8 cellular contexts compared by ENCODE assay signal in the genomic region with DNA sequence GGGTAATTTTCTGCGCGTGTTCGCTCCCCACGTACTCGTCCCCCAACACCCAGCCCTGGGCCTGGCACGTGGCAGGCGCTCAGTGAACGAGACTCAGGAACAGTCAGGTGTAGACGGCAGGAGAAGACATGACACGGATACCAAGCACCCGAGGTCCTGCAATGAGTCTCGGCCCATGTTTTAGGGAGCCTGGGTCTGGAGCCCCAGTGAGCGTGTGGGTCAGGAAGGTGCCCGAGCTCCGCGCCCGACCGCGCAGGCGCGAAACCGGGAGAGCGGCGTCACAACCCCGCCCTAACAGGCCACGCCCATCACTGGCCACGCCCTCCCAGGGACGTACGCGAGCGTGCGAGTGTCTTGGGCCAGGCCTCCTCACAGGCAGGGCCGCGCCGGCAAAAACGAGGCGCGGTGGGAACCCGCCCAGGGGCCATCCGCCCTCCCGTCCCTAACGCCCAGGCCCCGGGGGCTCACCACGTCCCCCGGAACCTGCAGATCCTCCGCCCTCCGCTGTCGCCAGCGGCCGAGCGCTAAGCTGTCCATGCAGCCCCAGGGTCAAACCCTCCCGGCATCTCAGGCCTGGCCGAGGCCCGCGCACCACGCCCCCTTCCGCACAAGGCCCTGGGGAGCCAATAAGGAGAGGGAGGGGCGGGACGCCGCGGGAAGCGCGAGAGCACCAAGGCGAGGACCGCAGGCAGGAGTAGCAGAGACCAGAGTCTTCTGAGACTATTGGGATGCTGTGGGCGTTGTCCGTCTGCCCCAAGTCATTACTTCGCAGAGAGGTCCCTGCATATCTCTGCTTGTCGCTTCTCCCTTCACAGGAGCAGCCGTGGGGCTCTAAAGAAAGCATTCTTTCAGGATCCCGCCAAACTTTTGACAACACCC. TPM values are rescaled to one million over a fixed set of nuclear protein-coding genes. Genes with fewer than 3 reads are reported as not detected.
DNase-seq lines count a peak whose midpoint lies in the region; ATAC-seq, FAIRE-seq and TF ChIP-seq lines count a peak whose summit lies in the region.

A gene (minus strand): TSS at position 595 of the 879 bp plus-strand sequence. CDS start 58 bp downstream, at position 537.

- H3K4me3 ChIP-seq in adrenal gland, result peak within 1 kb of the TSS; percentile 34 to 97 (median 62)
- peak within 1 kb of the TSS; percentile 52 to 89 (median 78) for H3K4me3 ChIP-seq in heart left ventricle
- peak within 1 kb of the TSS; percentile 54 to 77 (median 72) for H3K4me3 ChIP-seq in upper lobe of left lung

- ATAC-seq in HG02840 (IDR thresholded peaks at IDR 0.05; ENCODE audit: low FRiP score, unreplicated experiment) (peak; percentile 83), heart left ventricle (peak; percentile 96 to 97 (median 96)), upper lobe of left lung (ENCODE audit: low FRiP score in 2 of 2) (peak; percentile 97 to 99)

- H3K27ac ChIP-seq in adrenal gland (peak within 1 kb of the TSS; percentile 37 to 92 (median 89)), heart left ventricle (peak within 1 kb of the TSS; percentile 74 to 97 (median 94)), upper lobe of left lung (peak within 1 kb of the TSS; percentile 87 to 94 (median 93))

- peak; percentile 81 for FAIRE-seq in GM12892 (lab: Jason Lieb, UNC)

- 0 to 1% (median 0%) methylated on average over 10 to 71 of the region's 71 CpGs for WGBS in adrenal gland, 4 donors
- WGBS in heart left ventricle, 4 donors, result 0 to 1% (median 0%) methylated on average over 20 to 71 of the region's 71 CpGs
- 0 to 1% methylated on average over 10 to 61 of the region's 71 CpGs for WGBS in upper lobe of left lung, 2 donors

- H3K4me1 ChIP-seq in adrenal gland (replicated peaks in 1 of 2) (peaks cover 0 to 24% of the 10 kb centered on the region in 2 donors), heart left ventricle (peaks cover 0 to 26% (median 16%) of the 10 kb centered on the region in 12 donors), upper lobe of left lung (peaks cover 10 to 26% (median 19%) of the 10 kb centered on the region in 4 donors)

- TF ChIP-seq CTCF in adrenal gland (IDR thresholded peaks at IDR 0.05) (no peak), heart left ventricle (IDR thresholded peaks at IDR 0.05) (no peak), upper lobe of left lung (IDR thresholded peaks at IDR 0.05) (no peak)

- H3K9me3 ChIP-seq in adrenal gland (replicated peaks in 1 of 3) (no peaks in the 10 kb centered on the region), heart left ventricle (no peaks in the 10 kb centered on the region), upper lobe of left lung (no peaks in the 10 kb centered on the region)

- intact Hi-C loops in adrenal gland (cut with DNase I) (loop anchor here in 1 of 2 donors (2.0 kb wide), 1 partner anchor 26 kb away; a partner anchor contains a TSS), heart left ventricle (cut with DNase I) (loop anchor here in 8 of 10 donors (1.0 to 10.0 kb wide), 4 partner anchors 26 to 1076 kb away; a partner anchor contains a TSS), posterior cingulate gyrus (cut with DNase I) (loop anchor here (1.0 to 10.0 kb wide), 4 partner anchors 17 to 646 kb away; a partner anchor contains a TSS)

- no peak for TF ChIP-seq EP300 in upper lobe of left lung (IDR thresholded peaks at IDR 0.05)

- H3K27me3 ChIP-seq in adrenal gland (no peaks in the 10 kb centered on the region), heart left ventricle (no peaks in the 10 kb centered on the region), upper lobe of left lung (no peaks in the 10 kb centered on the region)

- DNase-seq in GM12892 (ENCODE audit: insufficient read length), result peak; percentile 76
- peak; percentile 97 for DNase-seq in NCI-H1436 (lab: John Stamatoyannopoulos, UW)
- DNase-seq in SW480 (ENCODE audit: low spot score), result peak; percentile 95
- DNase-seq in adrenal gland, result peak; percentile 98 to 99 (median 99)
- DNase-seq in heart left ventricle, result peak; percentile 98 to 99 (median 98)
- DNase-seq in posterior cingulate gyrus, result peak; percentile 96 to 100 (median 98)
- DNase-seq in upper lobe of left lung, result peak; percentile 98 to 100

- TF ChIP-seq POLR2A in GM12892 (IDR thresholded peaks at IDR 0.05; ENCODE audit: low read depth, low read length) (peak; percentile 90), adrenal gland (IDR thresholded peaks at IDR 0.05) (peak; percentile 68 to 71), heart left ventricle (IDR thresholded peaks at IDR 0.05) (peak; percentile 9 to 86), upper lobe of left lung (IDR thresholded peaks at IDR 0.05) (peak in 2 of 4 donors; percentile 69 to 91)

- H3K36me3 ChIP-seq in adrenal gland (replicated peaks in 1 of 2) (no peaks in the 10 kb centered on the region), heart left ventricle (peaks cover 0 to 4% (median 0%) of the 10 kb centered on the region in 9 donors), upper lobe of left lung (peaks cover 0 to 5% (median 0%) of the 10 kb centered on the region in 4 donors)

RNA-seq across cellular contexts. Expression of the gene that starts here (rescaled TPM):
- 2.3 TPM for polyA plus RNA-seq in GM12892 (2012; ENCODE audit: missing spikeins)
- total RNA-seq in adrenal gland, result 1 to 10 TPM in 7 of 8 donors, under 1 TPM in 1; 0.85 to 5.7 (median 4.6) TPM
- 10 to 100 TPM in 2 of 3 donors, 1 to 10 TPM in 1; 6.0 to 19.3 (median 13.6) TPM for polyA plus RNA-seq in adrenal gland
- 1 to 10 TPM in 7 of 9 donors, under 1 TPM in 1, not detected in 1; 0.32 to 3.3 (median 1.6) TPM for total RNA-seq in heart left ventricle
- 1 to 10 TPM; 1.1 to 3.7 TPM for polyA plus RNA-seq in heart left ventricle
- 1 to 10 TPM in 4 of 6 donors, under 1 TPM in 1, not detected in 1; 0.55 to 6.0 (median 4.4) TPM for total RNA-seq in upper lobe of left lung

Comparison
In these comparisons a context has a peak if more than half of its experiments do, and no peak if none do; other contexts are left out.
1. Peak in every context shown above with its lines: DNase-seq, ATAC-seq, H3K4me3 ChIP-seq and H3K27ac ChIP-seq.